In the genomic region with DNA sequence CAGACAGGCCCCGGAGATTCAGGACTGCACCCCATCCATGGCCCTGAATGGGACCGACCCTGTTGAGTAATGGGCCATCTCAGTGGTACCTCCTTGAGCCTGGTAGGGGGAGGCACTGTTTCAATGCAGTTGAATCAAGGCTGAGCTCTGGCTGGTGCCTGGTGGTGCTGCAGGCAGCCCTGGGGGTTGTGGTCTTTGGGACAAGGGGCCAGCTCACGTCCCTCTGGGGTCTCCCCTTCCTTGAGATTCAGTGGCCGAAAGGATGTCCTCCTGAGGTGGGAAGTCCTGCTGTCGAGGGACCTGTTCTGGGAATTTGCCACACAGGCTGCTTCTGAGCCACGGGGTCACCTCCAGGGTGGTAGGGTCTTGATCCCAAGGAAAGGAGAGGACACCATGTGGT, we compare ENCODE assay signal across 7 cellular contexts.
DNase-seq lines count a peak whose midpoint lies in the region; ATAC-seq, FAIRE-seq and TF ChIP-seq lines count a peak whose summit lies in the region.
"Not testable (repeated sequence)": the region's sequence is repeated elsewhere in the genome, so short reads cannot be mapped to it uniquely, and the experiment has no call there.

No MANE protein-coding gene starts in this region.

- TF ChIP-seq POLR2A in GM12891 (IDR thresholded peaks at IDR 0.05; ENCODE audit: low read depth, low read length); transverse colon (IDR thresholded peaks at IDR 0.05): not testable (repeated sequence)

- TF ChIP-seq EP300 in transverse colon (IDR thresholded peaks at IDR 0.05; ENCODE audit: low read depth) = not testable (repeated sequence)

- not testable (repeated sequence) for ATAC-seq in activated naive CD8-positive, alpha-beta T cell treated with anti-CD3 and anti-CD28 coated beads, Interleukin-2, amount 10 ng/mL, durations not matched to agents 7 days and 5 days (ENCODE audit: low read depth); left cardiac atrium

- in situ Hi-C loops in transverse colon (cut with MboI; ENCODE audit: low pct_ligation_motif_present in 1 of 4, low pct_unique_long_range_greater_than_20kb in 1 of 4, low sequenced_read_pairs in 3 of 4) = not testable (repeated sequence)

- peaks cover 25% of the 10 kb centered on the region for H3K9me3 Mint-ChIP-seq in activated CD4-positive, alpha-beta memory T cell treated with anti-CD3 and anti-CD28 coated beads, Interleukin-2, amount 10 ng/mL, durations not matched to agents 7 days and 5 days
- H3K9me3 Mint-ChIP-seq in activated naive CD8-positive, alpha-beta T cell treated with anti-CD3 and anti-CD28 coated beads, Interleukin-2, amount 10 ng/mL, durations not matched to agents 7 days and 5 days = not testable (repeated sequence)

- not testable (repeated sequence) for H3K27me3 Mint-ChIP-seq in activated CD4-positive, alpha-beta memory T cell treated with anti-CD3 and anti-CD28 coated beads, Interleukin-2, amount 10 ng/mL, durations not matched to agents 7 days and 5 days; activated naive CD8-positive, alpha-beta T cell treated with anti-CD3 and anti-CD28 coated beads, Interleukin-2, amount 10 ng/mL, durations not matched to agents 7 days and 5 days

- H2AFZ ChIP-seq in osteoblast (ENCODE audit: low read length) = not testable (repeated sequence)

- not testable (repeated sequence) for H3K4me3 Mint-ChIP-seq in activated CD4-positive, alpha-beta memory T cell treated with anti-CD3 and anti-CD28 coated beads, Interleukin-2, amount 10 ng/mL, durations not matched to agents 7 days and 5 days; activated naive CD8-positive, alpha-beta T cell treated with anti-CD3 and anti-CD28 coated beads, Interleukin-2, amount 10 ng/mL, durations not matched to agents 7 days and 5 days

- CTCF ChIA-PET in activated CD4-positive, alpha-beta memory T cell treated with anti-CD3 and anti-CD28 coated beads, Interleukin-2, amount 10 ng/mL, durations not matched to agents 7 days and 5 days (lab: Charles Lee) = not testable (repeated sequence)

- not testable (repeated sequence) for H4K20me1 ChIP-seq in osteoblast (ENCODE audit: insufficient read depth, low read length)

- not testable (repeated sequence) for H3K27me3 ChIP-seq in osteoblast (ENCODE audit: insufficient read depth, low read length); transverse colon

- not testable (repeated sequence) for H3K4me1 Mint-ChIP-seq in activated CD4-positive, alpha-beta memory T cell treated with anti-CD3 and anti-CD28 coated beads, Interleukin-2, amount 10 ng/mL, durations not matched to agents 7 days and 5 days; activated naive CD8-positive, alpha-beta T cell treated with anti-CD3 and anti-CD28 coated beads, Interleukin-2, amount 10 ng/mL, durations not matched to agents 7 days and 5 days

- H3K27ac Mint-ChIP-seq in activated CD4-positive, alpha-beta memory T cell treated with anti-CD3 and anti-CD28 coated beads, Interleukin-2, amount 10 ng/mL, durations not matched to agents 7 days and 5 days; activated naive CD8-positive, alpha-beta T cell treated with anti-CD3 and anti-CD28 coated beads, Interleukin-2, amount 10 ng/mL, durations not matched to agents 7 days and 5 days: not testable (repeated sequence)

- not testable (repeated sequence) for H3K27ac ChIP-seq in osteoblast (ENCODE audit: low read depth, low read length); transverse colon

- H3K9me3 ChIP-seq in osteoblast (ENCODE audit: low read depth, low read length) = not testable (repeated sequence)
- peaks cover 10 to 24% of the 10 kb centered on the region in 2 donors for H3K9me3 ChIP-seq in transverse colon

- not testable (repeated sequence) for H3K36me3 ChIP-seq in osteoblast (ENCODE audit: insufficient read depth, low read length); transverse colon

- WGBS in transverse colon (ENCODE audit: low coverage in 1 of 2), 2 donors = 85% methylated on average over 4 of the region's 6 CpGs; no CpG with 5 or more reads in 1 of the 2 donors

- peak; percentile 2 for DNase-seq in GM12891 (ENCODE audit: insufficient read length, low spot score)
- DNase-seq in activated CD4-positive, alpha-beta memory T cell treated with anti-CD3 and anti-CD28 coated beads, Interleukin-2, amount 10 ng/mL, durations not matched to agents 7 days and 5 days = peak; percentile 8
- DNase-seq in activated T-cell treated with anti-CD3 and anti-CD28 coated beads, Interleukin-2, amount 50 U/mL, for 1 hour = peak; percentile 13
- peak; percentile 2 for DNase-seq in activated naive CD8-positive, alpha-beta T cell treated with anti-CD3 and anti-CD28 coated beads, Interleukin-2, amount 10 ng/mL, durations not matched to agents 7 days and 5 days
- peak; percentile 5 for DNase-seq in left cardiac atrium
- DNase-seq in osteoblast (ENCODE audit: insufficient read length, low spot score, missing footprints) = peak; percentile 48
- DNase-seq in transverse colon = peak; percentile 1

- FAIRE-seq in GM12891 (lab: Jason Lieb, UNC) = not testable (repeated sequence)

- H3K4me1 ChIP-seq in osteoblast (ENCODE audit: insufficient read depth, low read length); transverse colon: not testable (repeated sequence)

- H3K4me3 ChIP-seq in osteoblast (ENCODE audit: insufficient read depth, low read length); transverse colon: not testable (repeated sequence)

- H3K36me3 Mint-ChIP-seq in activated CD4-positive, alpha-beta memory T cell treated with anti-CD3 and anti-CD28 coated beads, Interleukin-2, amount 10 ng/mL, durations not matched to agents 7 days and 5 days (ENCODE audit: low read depth); activated naive CD8-positive, alpha-beta T cell treated with anti-CD3 and anti-CD28 coated beads, Interleukin-2, amount 10 ng/mL, durations not matched to agents 7 days and 5 days: not testable (repeated sequence)

- H3K79me2 ChIP-seq in osteoblast (ENCODE audit: insufficient read depth, low read length) = not testable (repeated sequence)

- intact Hi-C loops in left cardiac atrium (cut with DNase I); transverse colon (cut with DNase I; ENCODE audit: low total_unique reads): not testable (repeated sequence)

- POLR2A ChIA-PET in activated CD4-positive, alpha-beta memory T cell treated with anti-CD3 and anti-CD28 coated beads, Interleukin-2, amount 10 ng/mL, durations not matched to agents 7 days and 5 days (lab: Charles Lee); activated naive CD8-positive, alpha-beta T cell treated with anti-CD3 and anti-CD28 coated beads, Interleukin-2, amount 10 ng/mL, durations not matched to agents 7 days and 5 days (lab: Charles Lee): not testable (repeated sequence)

- not testable (repeated sequence) for TF ChIP-seq CTCF in osteoblast (IDR thresholded peaks at IDR 0.05; ENCODE audit: extremely low read depth, low read depth, low read length); transverse colon (IDR thresholded peaks at IDR 0.05)

- not testable (repeated sequence) for H3K4me2 ChIP-seq in osteoblast (ENCODE audit: insufficient read depth, low read length)
